8 cellular contexts compared by ENCODE assay signal in genomic region chr19:13840751-13841338, GRCh38. TPM values are rescaled to one million over a fixed set of nuclear protein-coding genes. Genes with fewer than 3 reads are reported as not detected.
DNase-seq lines count a peak whose midpoint lies in the region; ATAC-seq, FAIRE-seq and TF ChIP-seq lines count a peak whose summit lies in the region.

No MANE protein-coding gene starts in this region.

- no peak for DNase-seq in A549 (ENCODE audit: low read depth in 1 of 2, low spot score in 1 of 2)
- peak; percentile 32 to 55 for DNase-seq in cardiac fibroblast (ENCODE audit: low read depth in 2 of 2)
- no peak for DNase-seq in dermis blood vessel endothelial cell

- H3K27me3 ChIP-seq in HUES64 (ENCODE audit: insufficient read depth, low read length) (no peaks in the 10 kb centered on the region), muscle layer of colon (ENCODE audit: control insufficient read depth in 1 of 2, insufficient read depth in 2 of 2, low read length in 2 of 2) (no peaks in the 10 kb centered on the region)

- H3K4me2 ChIP-seq in A549: peak overlapping the region; percentile 100

- H3K9ac ChIP-seq in HUES64 (ENCODE audit: low read depth, low read length) (peak overlapping the region; percentile 55; the same call in 1 of the 2 replicates), muscle layer of colon (ENCODE audit: low read length) (peak overlapping the region; percentile 89)

- peak overlapping the region; percentile 100 for H3K27ac ChIP-seq in A549
- no peak overlapping the region for H3K27ac ChIP-seq in HUES64 (ENCODE audit: low read depth, low read length)
- peak overlapping the region; percentile 99 for H3K27ac ChIP-seq in muscle layer of colon (ENCODE audit: low read depth, low read length)

- TF ChIP-seq CTCF in A549 (IDR thresholded peaks at IDR 0.05) (no peak), cardiac fibroblast (IDR thresholded peaks at IDR 0.05; ENCODE audit: low read depth, low read length) (no peak)

- WGBS in A549 (ENCODE audit: missing lambda C conversion rate): 3% methylated on average over 14 of the region's 20 CpGs
- 93% methylated on average over 18 of the region's 20 CpGs for WGBS in HUES64

- TF ChIP-seq EP300 in A549 (IDR thresholded peaks at IDR 0.05): no peak

- ATAC-seq in A549: no peak
- ATAC-seq in HG03565 (IDR thresholded peaks at IDR 0.05; ENCODE audit: unreplicated experiment): no peak
- ATAC-seq in GM21737 (IDR thresholded peaks at IDR 0.05; ENCODE audit: unreplicated experiment): no peak
- ATAC-seq in HG02642 (IDR thresholded peaks at IDR 0.05; ENCODE audit: poor library complexity, unreplicated experiment): no peak

- FAIRE-seq in A549 (lab: Jason Lieb, UNC): no peak

- H3K36me3 ChIP-seq in HUES64 (ENCODE audit: insufficient read depth, low read length): no peaks in the 10 kb centered on the region
- H3K36me3 ChIP-seq in muscle layer of colon (ENCODE audit: insufficient read depth, low read length): peaks cover 10% of the 10 kb centered on the region

- H3K9me3 ChIP-seq in A549 (no peaks in the 10 kb centered on the region), HUES64 (ENCODE audit: insufficient read depth, low read depth, low read length) (no peaks in the 10 kb centered on the region), muscle layer of colon (ENCODE audit: low read length) (no peaks in the 10 kb centered on the region)

- no peak for TF ChIP-seq RAD21 in A549 (conservative IDR thresholded peaks at IDR 0.05 in 1 of 2, IDR thresholded peaks at IDR 0.05 in 1 of 2)

- H3K4me3 ChIP-seq in A549 (peak overlapping the region; percentile 95), HUES64 (ENCODE audit: low read length) (peak overlapping the region; percentile 79), cardiac fibroblast (replicated peaks in 1 of 2; ENCODE audit: low read depth in 2 of 2, low read length in 2 of 2) (peak overlapping the region; percentile 88 to 96), muscle layer of colon (ENCODE audit: low read depth in 1 of 2, low read length in 2 of 2) (peak overlapping the region; percentile 81)

- H3K4me1 ChIP-seq in A549 (peaks cover 57% of the 10 kb centered on the region), HUES64 (ENCODE audit: insufficient read depth, low read length) (peaks cover 22% of the 10 kb centered on the region), muscle layer of colon (ENCODE audit: insufficient read depth, low read length) (peaks cover 59% of the 10 kb centered on the region)

- TF ChIP-seq POLR2A in A549 (IDR thresholded peaks at IDR 0.05; ENCODE audit: low read length): no peak

- POLR2A ChIA-PET in A549 (lab: Yijun Ruan, JAX): interaction anchor here (1.2 to 4.2 kb wide), 6 partner anchors 11 to 45 kb away, joined by 4 to 41 read pairs (median 8); partner anchors contain the start of gene ZSWIM4

- CTCF ChIA-PET in A549 (lab: Yijun Ruan, JAX): interaction anchor here (0.6 to 10.7 kb wide), 2 partner anchors 15 to 58 kb away, joined by 3 to 271 read pairs; no protein-coding TSS in a partner anchor

TF ChIP-seq in A549, 52 proteins besides CTCF, POLR2A, EP300 and RAD21:
- peak; percentile 10; the same call in 1 of the 2 replicates for TF ChIP-seq HOXA7 (CRISPR knock-in tag; IDR thresholded peaks at IDR 0.05)
- no peak for TF ChIP-seq MYC (IDR thresholded peaks at IDR 0.05; ENCODE audit: borderline replicate concordance, low read length)
- TF ChIP-seq POLR2AphosphoS2 (conservative IDR thresholded peaks at IDR 0.05; ENCODE audit: low read length): no peak
- TF ChIP-seq EHF (CRISPR knock-in tag; IDR thresholded peaks at IDR 0.05): no peak

RNA-seq across cellular contexts. Expression of gene NANOS3, which starts 36.1 kb away (rescaled TPM):
- polyA plus RNA-seq in A549 (2011; rRNA removed) (0.31 and 0.53 TPM in 2 replicates), A549 (2017; fragmentation: RNase III; extraction: RNeasy Plus Mini Kit Qiagen cat#74134 plus additional on column Dnase treatment) (0.78 to 1.2 TPM (median 1.1 TPM) in 3 replicates)
- 0.79 and 1.8 TPM in 2 replicates for polyA plus RNA-seq in A549 (2012; cell fraction: cytosol; rRNA removed)
- polyA plus RNA-seq in A549 (2012; cell fraction: nucleus; rRNA removed): 2.4 and 2.7 TPM in 2 replicates
- not detected in 2 replicates for polyA minus RNA-seq in A549 (2011; rRNA and poly(A)+ RNA removed)
- polyA plus RNA-seq in HUES64 (2013, experiment 1 of 2): not detected
- polyA plus RNA-seq in HUES64 (2013, experiment 2 of 2): not detected
- not detected in 2 replicates for total RNA-seq in dermis blood vessel endothelial cell

RNA-seq across cellular contexts. Expression of gene ZSWIM4, which starts 45.6 kb away (rescaled TPM):
- polyA plus RNA-seq in A549 (2011; rRNA removed) (1.6 and 1.7 TPM in 2 replicates), A549 (2017; fragmentation: RNase III; extraction: RNeasy Plus Mini Kit Qiagen cat#74134 plus additional on column Dnase treatment) (3.4 to 3.9 TPM (median 3.7 TPM) in 3 replicates)
- polyA plus RNA-seq in A549 (2012; cell fraction: cytosol; rRNA removed): 3.0 and 4.5 TPM in 2 replicates
- 6.2 and 8.3 TPM in 2 replicates for polyA plus RNA-seq in A549 (2012; cell fraction: nucleus; rRNA removed)
- polyA minus RNA-seq in A549 (2011; rRNA and poly(A)+ RNA removed): 2.6 and 3.2 TPM in 2 replicates
- polyA plus RNA-seq in HUES64 (2013, experiment 1 of 2): 15.5 TPM
- polyA plus RNA-seq in HUES64 (2013, experiment 2 of 2): 16.8 TPM
- 23.7 and 26.0 TPM in 2 replicates for total RNA-seq in dermis blood vessel endothelial cell

Comparison
In these comparisons a context has a peak if more than half of its experiments do, and no peak if none do; other contexts are left out.
1. DNase-seq: peak in cardiac fibroblast (2 of 2); none in A549 (0 of 2) and dermis blood vessel endothelial cell (single experiment).
2. Peak in every context shown above with its lines, with median percentiles within 50 percentile points of each other: H3K4me3 ChIP-seq.